8 cellular contexts compared by ENCODE assay signal in the genomic region with DNA sequence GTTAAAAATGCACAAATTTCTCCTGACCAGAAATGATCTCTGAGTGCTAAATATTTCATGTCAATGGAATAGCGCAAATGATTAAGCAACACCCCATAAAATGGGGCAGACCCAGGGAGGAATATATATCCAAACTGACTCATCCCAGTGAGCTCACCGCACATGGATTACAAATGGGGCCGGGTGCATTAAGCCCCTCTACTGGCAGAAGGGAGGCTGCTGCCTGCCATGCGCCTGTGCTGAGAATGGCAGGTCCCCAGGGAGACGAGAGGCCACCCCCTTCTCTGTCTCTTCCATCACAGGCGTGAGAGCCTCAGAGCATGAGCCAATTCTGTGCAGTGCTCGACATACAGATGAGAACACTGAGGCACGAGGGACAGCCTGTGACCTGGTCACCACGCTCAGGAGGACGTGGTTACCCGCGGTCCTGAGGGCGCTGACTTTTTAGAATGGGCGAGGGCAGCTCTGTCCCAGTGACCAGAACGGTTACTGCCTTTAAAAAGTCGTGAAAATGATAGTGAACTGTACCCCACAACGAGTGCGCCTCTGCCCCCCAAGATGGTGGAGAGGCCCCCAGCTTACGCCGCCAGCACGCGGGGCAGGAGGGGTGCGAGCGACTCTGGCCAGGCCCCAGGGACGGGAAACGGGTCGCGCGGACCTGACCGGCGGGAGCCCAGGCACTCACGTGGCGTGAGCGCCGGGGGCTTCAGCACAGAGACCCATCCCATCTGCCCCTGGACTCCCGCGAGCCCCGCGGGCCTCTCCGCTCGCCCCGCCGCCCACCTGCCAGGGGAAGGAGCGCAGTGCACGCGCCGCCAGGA.
DNase-seq lines count a peak whose midpoint lies in the region; ATAC-seq and TF ChIP-seq lines count a peak whose summit lies in the region.
"Not testable (repeated sequence)": the region's sequence is repeated elsewhere in the genome, so short reads cannot be mapped to it uniquely, and the experiment has no call there.

No MANE protein-coding gene starts in this region.

- H2BK5ac ChIP-seq in neuronal stem cell (ENCODE audit: low read length), result not testable (repeated sequence)

- POLR2A ChIA-PET in activated B cell treated with CpG ODN at 0.5 μM for 24 hours (lab: Charles Lee), result not testable (repeated sequence)

- not testable (repeated sequence) for H2AK5ac ChIP-seq in neuronal stem cell (ENCODE audit: low read depth, low read length)

- H3K23ac ChIP-seq in neuronal stem cell (ENCODE audit: low read depth, low read length, poor library complexity), result not testable (repeated sequence)

- DNase-seq in EL, result peak; percentile 81
- DNase-seq in NCI-H1694 (lab: John Stamatoyannopoulos, UW), result peak; percentile 10
- DNase-seq in activated B cell treated with CpG ODN at 0.5 μM for 24 hours; chondrocyte (ENCODE audit: low spot score); neuronal stem cell (ENCODE audit: low spot score); thoracic aorta (ENCODE audit: low spot score): not testable (repeated sequence)
- peak; percentile 12 for DNase-seq in hepatic stellate cell (ENCODE audit: low spot score)

- peak overlapping the region; percentile 96 for H3K4me2 ChIP-seq in neuronal stem cell (ENCODE audit: insufficient read depth, low read length, poor library complexity, severe bottlenecking)

- not testable (repeated sequence) for H3K79me1 ChIP-seq in neuronal stem cell (ENCODE audit: low read depth, low read length)

- H3K4me1 ChIP-seq in neuronal stem cell (ENCODE audit: control insufficient read depth in 2 of 2, insufficient read depth in 1 of 2, low read depth in 1 of 2, low read length in 2 of 2); thoracic aorta (ENCODE audit: control insufficient read depth in 1 of 2, low read depth in 2 of 2): not testable (repeated sequence)

- H3K27me3 ChIP-seq in neuronal stem cell (ENCODE audit: control insufficient read depth in 3 of 3, insufficient read depth in 3 of 3, low read depth in 1 of 3, low read length in 3 of 3); thoracic aorta (replicated peaks; ENCODE audit: insufficient read depth): not testable (repeated sequence)

- not testable (repeated sequence) for H3K4ac ChIP-seq in neuronal stem cell (ENCODE audit: low read length)

- H4K91ac ChIP-seq in neuronal stem cell (ENCODE audit: low read depth, low read length, poor library complexity), result not testable (repeated sequence)

- ATAC-seq in HG02970 (IDR thresholded peaks at IDR 0.05; ENCODE audit: low FRiP score, unreplicated experiment), result peak; percentile 38
- not testable (repeated sequence) for ATAC-seq in activated B cell treated with CpG ODN at 0.5 μM for 24 hours (ENCODE audit: low read depth); thoracic aorta (ENCODE audit: insufficient number of reproducible peaks, low FRiP score, low read depth)

- peak overlapping the region; percentile 94 for H3K4me3 Mint-ChIP-seq in activated B cell treated with CpG ODN at 0.5 μM for 24 hours
- H3K4me3 Mint-ChIP-seq in chondrocyte (ENCODE audit: unreplicated experiment), result peak overlapping the region; percentile 83

- peak overlapping the region; percentile 92 for H3K9ac ChIP-seq in neuronal stem cell (ENCODE audit: low read depth, low read length, poor library complexity)

- intact Hi-C loops in activated B cell treated with CpG ODN at 0.5 μM for 24 hours (cut with micrococcal nuclease), result loop anchor here (5.0 to 10.0 kb wide), 2 partner anchors 690 to 1537 kb away; a partner anchor contains a TSS

- not testable (repeated sequence) for H3K36me3 ChIP-seq in neuronal stem cell (replicated peaks in 1 of 2; ENCODE audit: control insufficient read depth in 2 of 2, insufficient read depth in 2 of 2, low read length in 2 of 2); thoracic aorta

- not testable (repeated sequence) for H3K27ac ChIP-seq in neuronal stem cell (replicated peaks; ENCODE audit: low read length)
- H3K27ac ChIP-seq in thoracic aorta, result peak overlapping the region in 1 of 2 donors; percentile 47

- not testable (repeated sequence) for H4K8ac ChIP-seq in neuronal stem cell (ENCODE audit: low read depth, low read length)

- not testable (repeated sequence) for H2BK120ac ChIP-seq in neuronal stem cell (ENCODE audit: low read depth, low read length)

- H3K27ac Mint-ChIP-seq in activated B cell treated with CpG ODN at 0.5 μM for 24 hours (peak overlapping the region; percentile 71), chondrocyte (ENCODE audit: unreplicated experiment) (peak overlapping the region; percentile 82)

- H3K36me3 Mint-ChIP-seq in activated B cell treated with CpG ODN at 0.5 μM for 24 hours (ENCODE audit: low read depth); chondrocyte (ENCODE audit: low read depth): not testable (repeated sequence)

- H2BK15ac ChIP-seq in neuronal stem cell (ENCODE audit: low read length), result not testable (repeated sequence)

- TF ChIP-seq CTCF in activated B cell treated with CpG ODN at 0.5 μM for 24 hours (IDR thresholded peaks at IDR 0.05); chondrocyte (IDR thresholded peaks at IDR 0.05); thoracic aorta (IDR thresholded peaks at IDR 0.05): not testable (repeated sequence)

- not testable (repeated sequence) for H2BK12ac ChIP-seq in neuronal stem cell (ENCODE audit: low read length)

- not testable (repeated sequence) for H3K9me3 ChIP-seq in neuronal stem cell (replicated peaks in 1 of 2; ENCODE audit: control insufficient read depth in 2 of 2, insufficient read depth in 1 of 2, low read depth in 1 of 2, low read length in 2 of 2); thoracic aorta

- not testable (repeated sequence) for H3K27me3 Mint-ChIP-seq in activated B cell treated with CpG ODN at 0.5 μM for 24 hours; chondrocyte (ENCODE audit: low read depth)

- H2AFZ ChIP-seq in neuronal stem cell (ENCODE audit: low read length), result peak overlapping the region; percentile 98

- peak overlapping the region; percentile 89 to 94 for H3K4me3 ChIP-seq in neuronal stem cell (ENCODE audit: low read length in 2 of 2)
- peak overlapping the region; percentile 79 for H3K4me3 ChIP-seq in thoracic aorta

- H3K14ac ChIP-seq in neuronal stem cell (ENCODE audit: low read length), result not testable (repeated sequence)

- peak overlapping the region; percentile 90 for H3K18ac ChIP-seq in neuronal stem cell (ENCODE audit: low read length)

- WGBS in neuronal stem cell (ENCODE audit: extremely low coverage in 2 of 2, insufficient read length in 2 of 2, insufficient replicate concordance in 1 of 2), 2 donors, result no CpG with 5 or more reads among the region's 47 CpGs

- H3K9me3 Mint-ChIP-seq in activated B cell treated with CpG ODN at 0.5 μM for 24 hours; chondrocyte (ENCODE audit: low read depth): not testable (repeated sequence)

- H3K4me1 Mint-ChIP-seq in activated B cell treated with CpG ODN at 0.5 μM for 24 hours (peaks cover 12% of the 10 kb centered on the region), chondrocyte (ENCODE audit: low read depth) (peaks cover 12% of the 10 kb centered on the region)

- CTCF ChIA-PET in activated B cell treated with CpG ODN at 0.5 μM for 24 hours (lab: Charles Lee), result not testable (repeated sequence)
